In genomic region chr17:34562387-34562786, GRCh38 we compare ENCODE assay signal across 11 cellular contexts. TPM values are rescaled to one million over a fixed set of nuclear protein-coding genes. Genes with fewer than 3 reads are reported as not detected.
A peak's percentile ranks its signal among the peaks of the same experiment; 100 is the strongest.
DNase-seq lines count a peak whose midpoint lies in the region; ATAC-seq, FAIRE-seq and TF ChIP-seq lines count a peak whose summit lies in the region.
"Had no signal": no experiment of that assay in that cellular context is flagged by ENCODE, and none has a peak within 500 bp of the region (broad histone marks: within the 10 kb centered on the region; RNA-seq: fewer than 3 reads in every experiment).

No MANE protein-coding gene starts in this region.

- H3K9ac ChIP-seq in HepG2 (ENCODE audit: insufficient read depth, low read depth, low read length) (no peak overlapping the region), OCI-LY1 (ENCODE audit: low read length) (no peak overlapping the region)

- no peak for TF ChIP-seq POLR2A in HepG2 (IDR thresholded peaks at IDR 0.05; ENCODE audit: insufficient read depth in 1 of 2, low read depth in 2 of 2, low read length in 2 of 2)
- no peak for TF ChIP-seq POLR2A in right lobe of liver (IDR thresholded peaks at IDR 0.05)
- no peak for TF ChIP-seq POLR2A in gastroesophageal sphincter (IDR thresholded peaks at IDR 0.05)

- no peaks in the 10 kb centered on the region for H3K9me2 ChIP-seq in OCI-LY1 (ENCODE audit: low read depth, low read length)

- TF ChIP-seq EP300 in HepG2 (IDR thresholded peaks at IDR 0.05; ENCODE audit: low read depth in 2 of 2, low read length in 2 of 2) (no peak), HepG2 (CRISPR knock-in tag; IDR thresholded peaks at IDR 0.05; ENCODE audit: borderline replicate concordance) (no peak), gastroesophageal sphincter (IDR thresholded peaks at IDR 0.05) (no peak)

- H2AFZ ChIP-seq in HepG2 (ENCODE audit: low read length), result no peak overlapping the region
- no peak overlapping the region for H2AFZ ChIP-seq in OCI-LY1 (ENCODE audit: low read length)

- intact Hi-C loops in HepG2 (cut with micrococcal nuclease; ENCODE audit: unreplicated experiment) (no loop called here), right lobe of liver (cut with DNase I) (no loop called here), upper lobe of right lung (cut with DNase I) (no loop called here), left colon (cut with DNase I, micrococcal nuclease) (no loop called here)

- DNase-seq in HepG2 (ENCODE audit: low spot score) (no peak), right lobe of liver (no peak), fibroblast of pulmonary artery (ENCODE audit: low read depth) (no peak), upper lobe of right lung (no peak), left colon (no peak)
- DNase-seq: uterus had no signal

- H3K27ac ChIP-seq in HepG2 (ENCODE audit: extremely low read length, insufficient read depth, low read length) (no peak overlapping the region), right lobe of liver (no peak overlapping the region), OCI-LY1 (ENCODE audit: low read depth, low read length, poor library complexity, severe bottlenecking) (no peak overlapping the region), upper lobe of right lung (no peak overlapping the region), gastroesophageal sphincter (no peak overlapping the region)
- H3K27ac ChIP-seq: uterus had no signal

- FAIRE-seq in HepG2 (lab: Jason Lieb, UNC), result no peak

- no peaks in the 10 kb centered on the region for H3K9me3 ChIP-seq in HepG2 (ENCODE audit: low read length)
- no peaks in the 10 kb centered on the region for H3K9me3 ChIP-seq in right lobe of liver
- H3K9me3 ChIP-seq in OCI-LY1 (ENCODE audit: low read length), result no peaks in the 10 kb centered on the region
- no peaks in the 10 kb centered on the region for H3K9me3 ChIP-seq in upper lobe of right lung
- H3K9me3 ChIP-seq in gastroesophageal sphincter, result no peaks in the 10 kb centered on the region
- H3K9me3 ChIP-seq: uterus had no signal

- H3K4me3 ChIP-seq in HepG2 (replicated peaks in 1 of 3; ENCODE audit: insufficient read depth in 1 of 3, low read depth in 2 of 3, low read length in 3 of 3) (no peak overlapping the region), right lobe of liver (no peak overlapping the region), OCI-LY1 (ENCODE audit: low read depth, low read length, poor library complexity, severe bottlenecking) (no peak overlapping the region), fibroblast of pulmonary artery (replicated peaks; ENCODE audit: low read depth, low read length) (no peak overlapping the region), upper lobe of right lung (no peak overlapping the region), gastroesophageal sphincter (no peak overlapping the region)
- H3K4me3 ChIP-seq: uterus had no signal

- CTCF ChIA-PET in HepG2 (lab: Yijun Ruan, JAX; ENCODE audit: low intra/inter-chr PET ratio, low total read pairs), result interaction anchor here (1.0 kb wide), 1 partner anchor 76 kb away, joined by 3 read pairs; no protein-coding TSS in a partner anchor

- no TSS peak for BruUV-seq in HepG2 (replicated peaks; lab: Mats Ljungman, UMichigan)

- WGBS in HepG2 (ENCODE audit: low lambda C conversion rate), result 0% methylated on average over 2 of the region's 2 CpGs
- WGBS in right lobe of liver (ENCODE audit: insufficient coverage, low coverage, low lambda C conversion rate, missing lambda C conversion rate), result 48% methylated on average over 2 of the region's 2 CpGs
- 33 to 59% methylated on average over 2 of the region's 2 CpGs for WGBS in gastroesophageal sphincter (ENCODE audit: low coverage in 1 of 2), 2 donors

- TF ChIP-seq CTCF in HepG2 (CRISPR knock-in tag; IDR thresholded peaks at IDR 0.05) (peak; percentile 17; the same call in 1 of the 2 replicates), right lobe of liver (IDR thresholded peaks at IDR 0.05) (peak in 1 of 4 donors; percentile 15), OCI-LY1 (IDR thresholded peaks at IDR 0.05; ENCODE audit: low read length) (peak; percentile 31; the same call in 1 of the 2 replicates), fibroblast of pulmonary artery (IDR thresholded peaks at IDR 0.05; ENCODE audit: low read length, missing control alignments) (peak; percentile 34), upper lobe of right lung (IDR thresholded peaks at IDR 0.05) (peak; percentile 30), gastroesophageal sphincter (IDR thresholded peaks at IDR 0.05) (peak in 1 of 4 experiments; percentile 23)

- H3F3A ChIP-seq in OCI-LY1 (ENCODE audit: insufficient read depth, low read length), result no peaks in the 10 kb centered on the region

- no peaks in the 10 kb centered on the region for H3K79me2 ChIP-seq in HepG2 (ENCODE audit: insufficient read depth, low read length)
- no peaks in the 10 kb centered on the region for H3K79me2 ChIP-seq in OCI-LY1 (ENCODE audit: insufficient read depth, low read length)

- POLR2A ChIA-PET in HepG2 (lab: Yijun Ruan, JAX), result no interaction called here

- H3K27me3 ChIP-seq in HepG2 (ENCODE audit: control insufficient read depth in 1 of 2, insufficient read depth in 2 of 2, low read length in 2 of 2) (no peaks in the 10 kb centered on the region), right lobe of liver (no peaks in the 10 kb centered on the region), OCI-LY1 (ENCODE audit: insufficient read depth, low read length) (no peaks in the 10 kb centered on the region; the same call in 1 of the 2 replicates), upper lobe of right lung (peaks cover 37% of the 10 kb centered on the region), gastroesophageal sphincter (peaks cover 48% of the 10 kb centered on the region)
- H3K27me3 ChIP-seq: uterus had no signal

- H3K36me3 ChIP-seq in HepG2 (replicated peaks in 1 of 2; ENCODE audit: control insufficient read depth in 1 of 2, insufficient read depth in 2 of 2, low read length in 2 of 2) (no peaks in the 10 kb centered on the region), right lobe of liver (no peaks in the 10 kb centered on the region), OCI-LY1 (ENCODE audit: insufficient read depth, low read length) (no peaks in the 10 kb centered on the region), upper lobe of right lung (no peaks in the 10 kb centered on the region), gastroesophageal sphincter (no peaks in the 10 kb centered on the region)
- H3K36me3 ChIP-seq: uterus had no signal

- no peak for TF ChIP-seq RAD21 in HepG2 (CRISPR knock-in tag; IDR thresholded peaks at IDR 0.05)

- H3K4me2 ChIP-seq in HepG2 (ENCODE audit: low read depth, low read length) (no peak overlapping the region), OCI-LY1 (ENCODE audit: low read length) (no peak overlapping the region)

- ATAC-seq in HepG2 (peak; percentile 77), right lobe of liver (no peak), upper lobe of right lung (peak; percentile 16), HG03571 (IDR thresholded peaks at IDR 0.05; ENCODE audit: unreplicated experiment) (no peak), left colon (no peak), gastroesophageal sphincter (no peak)

- H4K20me1 ChIP-seq in HepG2 (ENCODE audit: insufficient read depth, low read length) (no peaks in the 10 kb centered on the region), OCI-LY1 (ENCODE audit: insufficient read depth, low read length) (no peaks in the 10 kb centered on the region)

- in situ Hi-C loops in HepG2 (cut with HindIII; ENCODE audit: extremely low pct_ligation_motif_present, low pct_unique_long_range_greater_than_20kb), result no loop called here

- H3K4me1 ChIP-seq in HepG2 (ENCODE audit: insufficient read depth, low read length), result no peaks in the 10 kb centered on the region
- no peaks in the 10 kb centered on the region for H3K4me1 ChIP-seq in right lobe of liver
- no peaks in the 10 kb centered on the region for H3K4me1 ChIP-seq in OCI-LY1 (ENCODE audit: insufficient read depth, low read length, severe bottlenecking)
- no peaks in the 10 kb centered on the region for H3K4me1 ChIP-seq in upper lobe of right lung
- no peaks in the 10 kb centered on the region for H3K4me1 ChIP-seq in gastroesophageal sphincter
- H3K4me1 ChIP-seq: uterus had no signal

TF ChIP-seq in HepG2, 621 proteins besides CTCF, POLR2A, EP300 and RAD21:
- TF ChIP-seq PHF20 (CRISPR knock-in tag; IDR thresholded peaks at IDR 0.05) (no peak), STAG1 (CRISPR knock-in tag; IDR thresholded peaks at IDR 0.05) (peak; percentile 25)
TF ChIP-seq in HepG2: peak in this region for 1.

RNA-seq across cellular contexts. Expression of gene TMEM132E, which starts 17.0 kb away (rescaled TPM):
- total RNA-seq in HepG2 (2016; rRNA removed; fragmentation: Illumina TruSeq; extraction: Trizol) (not detected in 2 replicates), right lobe of liver (under 1 TPM; 0.31 to 0.56 (median 0.43) TPM), upper lobe of right lung (0.23 TPM), left colon (not detected), gastroesophageal sphincter (under 1 TPM in 2 of 4 donors, not detected in 2; 0.12 to 0.47 TPM)
- not detected in 2 replicates for total RNA-seq in HepG2 (2016; cell fraction: cytosol; rRNA removed; fragmentation: Illumina TruSeq; extraction: Trizol; ENCODE audit: low read depth)
- total RNA-seq in HepG2 (2016; cell fraction: insoluble cytoplasmic fraction; rRNA removed; fragmentation: Illumina TruSeq; extraction: Trizol), result not detected in 2 replicates
- not detected in 2 replicates for total RNA-seq in HepG2 (2016; cell fraction: membrane; rRNA removed; fragmentation: Illumina TruSeq; extraction: Trizol)
- not detected in 2 replicates for total RNA-seq in HepG2 (2016; cell fraction: nucleus; rRNA removed; fragmentation: Illumina TruSeq; extraction: Trizol)
- polyA plus RNA-seq in HepG2 (2011; rRNA removed), result 0.01 TPM in 1 of 2 replicates, not detected in the other
- not detected in 2 replicates for polyA plus RNA-seq in HepG2 (2011; cell fraction: cytosol; rRNA removed)
- polyA plus RNA-seq in HepG2 (2011; cell fraction: nucleus; rRNA removed), result not detected in 2 replicates
- polyA plus RNA-seq in HepG2 (2012), result not detected in 2 replicates
- polyA plus RNA-seq in HepG2 (2016; cell fraction: cytosol; fragmentation: Illumina TruSeq; extraction: Trizol; ENCODE audit: low read depth), result not detected in 2 replicates
- polyA plus RNA-seq in HepG2 (2016; cell fraction: insoluble cytoplasmic fraction; fragmentation: Illumina TruSeq; extraction: Trizol; ENCODE audit: low read depth), result not detected in 2 replicates
- not detected in 2 replicates for polyA plus RNA-seq in HepG2 (2016; cell fraction: membrane; fragmentation: Illumina TruSeq; extraction: Trizol; ENCODE audit: low read depth)
- not detected in 2 replicates for polyA plus RNA-seq in HepG2 (2016; cell fraction: nucleus; fragmentation: Illumina TruSeq; extraction: Trizol; ENCODE audit: insufficient read depth, low read depth)
- polyA minus RNA-seq in HepG2 (2011; rRNA and poly(A)+ RNA removed; ENCODE audit: low replicate concordance), result not detected in 2 replicates
- not detected in 2 replicates for polyA minus RNA-seq in HepG2 (2011; cell fraction: cytosol; rRNA and poly(A)+ RNA removed)
- polyA minus RNA-seq in HepG2 (2011; cell fraction: nucleus; rRNA and poly(A)+ RNA removed), result not detected in 2 replicates
- total RNA-seq: HT1080, RPMI7951 had no signal

Comparison
In these comparisons a context has a peak if more than half of its experiments do, and no peak if none do; other contexts are left out.
1. ATAC-seq: peak in HepG2 (single experiment) and upper lobe of right lung (single experiment); none in right lobe of liver (0 of 4), HG03571 (single experiment), left colon (single experiment) and gastroesophageal sphincter (single experiment).